Comparison of ENCODE assay signal across 11 cellular contexts in genomic region chr5:35919191-35919590, GRCh38. TPM values are rescaled to one million over a fixed set of nuclear protein-coding genes. Genes with fewer than 3 reads are reported as not detected.
DNase-seq lines count a peak whose midpoint lies in the region; FAIRE-seq and TF ChIP-seq lines count a peak whose summit lies in the region.
"Had no signal": no experiment of that assay in that cellular context is flagged by ENCODE, and none has a peak within 500 bp of the region (broad histone marks: within the 10 kb centered on the region; RNA-seq: fewer than 3 reads in every experiment).

No MANE protein-coding gene starts in this region.

- TF ChIP-seq CTCF in AG09319 (IDR thresholded peaks at IDR 0.05; ENCODE audit: low read depth, low read length) (no peak), CD14-positive monocyte (IDR thresholded peaks at IDR 0.05) (no peak)

- DNase-seq in AG09319 (ENCODE audit: extremely low read depth, low read depth) (peak; percentile 78), H54 (ENCODE audit: insufficient read length, low spot score) (peak; percentile 44), iris pigment epithelial cell (ENCODE audit: low read depth) (peak; percentile 91), NCI-H187 (lab: John Stamatoyannopoulos, UW) (no peak), CD14-positive monocyte (ENCODE audit: low spot score) (no peak), DMS79 treated with DMSO at 0.1 percent for 48 hours (lab: John Stamatoyannopoulos, UW) (no peak), NCI-H345 (lab: John Stamatoyannopoulos, UW) (no peak)
- no peak for DNase-seq in activated T-helper 2 cell treated with anti-CD3 and anti-CD28 coated beads, Interferon-gamma antibody, Interleukin-2, Interleukin-4, amounts not matched to agents 10 μg/mL and 5 μg/mL and 100 μg/mL, durations not matched to agents 14 hours and 24 hours and 36 hours (ENCODE audit: low spot score)
- DNase-seq: NCI-H526 treated with DMSO at 0.1 percent for 48 hours had no signal

- H3K27ac Mint-ChIP-seq in activated T-helper 2 cell treated with anti-CD3 and anti-CD28 coated beads, Interferon-gamma antibody, Interleukin-2, Interleukin-4, amounts not matched to agents 10 μg/mL and 5 μg/mL and 100 μg/mL, durations not matched to agents 14 hours and 24 hours and 36 hours = peak overlapping the region; percentile 83
- no peak overlapping the region for H3K27ac Mint-ChIP-seq in CD14-positive monocyte

- H3K36me3 Mint-ChIP-seq in activated T-helper 2 cell treated with anti-CD3 and anti-CD28 coated beads, Interferon-gamma antibody, Interleukin-2, Interleukin-4, amounts not matched to agents 10 μg/mL and 5 μg/mL and 100 μg/mL, durations not matched to agents 14 hours and 24 hours and 36 hours (ENCODE audit: low read depth) = peaks cover 43% of the 10 kb centered on the region
- no peaks in the 10 kb centered on the region for H3K36me3 Mint-ChIP-seq in CD14-positive monocyte

- peaks cover 37% of the 10 kb centered on the region for H3K4me1 Mint-ChIP-seq in activated T-helper 2 cell treated with anti-CD3 and anti-CD28 coated beads, Interferon-gamma antibody, Interleukin-2, Interleukin-4, amounts not matched to agents 10 μg/mL and 5 μg/mL and 100 μg/mL, durations not matched to agents 14 hours and 24 hours and 36 hours (ENCODE audit: low read depth)
- H3K4me1 Mint-ChIP-seq in CD14-positive monocyte = no peaks in the 10 kb centered on the region

- intact Hi-C loops in activated T-helper 2 cell treated with anti-CD3 and anti-CD28 coated beads, Interferon-gamma antibody, Interleukin-2, Interleukin-4, amounts not matched to agents 10 μg/mL and 5 μg/mL and 100 μg/mL, durations not matched to agents 14 hours and 24 hours and 36 hours (cut with micrococcal nuclease) = loop anchor here (1.0 kb wide), 3 partner anchors 11 to 63 kb away; partner anchors contain the start of gene IL7R
- intact Hi-C loops in CD14-positive monocyte (cut with micrococcal nuclease) = no loop called here

- H3K27me3 Mint-ChIP-seq in activated T-helper 2 cell treated with anti-CD3 and anti-CD28 coated beads, Interferon-gamma antibody, Interleukin-2, Interleukin-4, amounts not matched to agents 10 μg/mL and 5 μg/mL and 100 μg/mL, durations not matched to agents 14 hours and 24 hours and 36 hours (ENCODE audit: low read depth) = no peaks in the 10 kb centered on the region
- peaks cover 0 to 4% (median 0%) of the 10 kb centered on the region in 3 donors for H3K27me3 Mint-ChIP-seq in CD14-positive monocyte (ENCODE audit: low read depth in 3 of 3)
- H3K27me3 Mint-ChIP-seq: central memory CD8-positive, alpha-beta T cell had no signal

- no peak overlapping the region for H3K4me3 Mint-ChIP-seq in activated T-helper 2 cell treated with anti-CD3 and anti-CD28 coated beads, Interferon-gamma antibody, Interleukin-2, Interleukin-4, amounts not matched to agents 10 μg/mL and 5 μg/mL and 100 μg/mL, durations not matched to agents 14 hours and 24 hours and 36 hours (ENCODE audit: low read depth)
- H3K4me3 Mint-ChIP-seq in CD14-positive monocyte = no peak overlapping the region
- H3K4me3 Mint-ChIP-seq: central memory CD8-positive, alpha-beta T cell had no signal

- FAIRE-seq in H54 (lab: Jason Lieb, UNC) = peak; percentile 6

- TF ChIP-seq POLR2A in H54 (IDR thresholded peaks at IDR 0.05; ENCODE audit: low read depth, low read length) = no peak

- H3K9me3 Mint-ChIP-seq in activated T-helper 2 cell treated with anti-CD3 and anti-CD28 coated beads, Interferon-gamma antibody, Interleukin-2, Interleukin-4, amounts not matched to agents 10 μg/mL and 5 μg/mL and 100 μg/mL, durations not matched to agents 14 hours and 24 hours and 36 hours = peaks cover 39% of the 10 kb centered on the region
- H3K9me3 Mint-ChIP-seq in CD14-positive monocyte = peaks cover 5 to 21% (median 14%) of the 10 kb centered on the region in 7 donors

RNA-seq across cellular contexts. Expression of gene CAPSL, which starts 19.2 kb away (rescaled TPM):
- total RNA-seq in activated T-helper 2 cell treated with anti-CD3 and anti-CD28 coated beads, Interferon-gamma antibody, Interleukin-2, Interleukin-4, amounts not matched to agents 10 μg/mL and 5 μg/mL and 100 μg/mL, durations not matched to agents 14 hours and 24 hours and 36 hours = 0.50 and 1.2 TPM in 2 replicates
- polyA plus RNA-seq in CD14-positive monocyte = not detected
- total RNA-seq: glomerular endothelial cell had no signal

Comparison
In these comparisons a context has a peak if more than half of its experiments do, and no peak if none do; other contexts are left out.
1. DNase-seq: peak in AG09319 (single experiment), H54 (single experiment) and iris pigment epithelial cell (single experiment); none in activated T-helper 2 cell treated with anti-CD3 and anti-CD28 coated beads, Interferon-gamma antibody, Interleukin-2, Interleukin-4, amounts not matched to agents 10 μg/mL and 5 μg/mL and 100 μg/mL, durations not matched to agents 14 hours and 24 hours and 36 hours (single experiment), NCI-H187 (0 of 2), CD14-positive monocyte (single experiment), DMS79 treated with DMSO at 0.1 percent for 48 hours (single experiment) and NCI-H345 (single experiment).